Comparison of ENCODE assay signal across 1 cellular context in genomic region chr10:123093489-123093888, GRCh38.
TF ChIP-seq lines count a peak whose summit lies in the region.

No MANE protein-coding gene starts in this region.

TF ChIP-seq in SK-N-SH treated with all-trans-retinoic acid at 6 μM for 48 hours, 23 proteins besides CTCF, POLR2A, EP300 and RAD21 (continued from another document):
- TF ChIP-seq POU6F1 (CRISPR knock-in tag; IDR thresholded peaks at IDR 0.05; ENCODE audit: borderline replicate concordance, low read depth): no peak
- TF ChIP-seq CREB5 (CRISPR knock-in tag; IDR thresholded peaks at IDR 0.05; ENCODE audit: low read depth): no peak
